8 cellular contexts compared by ENCODE assay signal in genomic region chr1:205748398-205749093, GRCh38. TPM values are rescaled to one million over a fixed set of nuclear protein-coding genes. Genes with fewer than 3 reads are reported as not detected.
DNase-seq lines count a peak whose midpoint lies in the region; TF ChIP-seq lines count a peak whose summit lies in the region.

No MANE protein-coding gene starts in this region.

- H3K4me1 ChIP-seq in SJSA1 (replicated peaks) (peaks cover 24% of the 10 kb centered on the region), stomach (peaks cover 17 to 55% (median 36%) of the 10 kb centered on the region in 4 donors)

- H3K9me3 ChIP-seq in SJSA1 (replicated peaks): no peaks in the 10 kb centered on the region
- no peaks in the 10 kb centered on the region for H3K9me3 ChIP-seq in stomach

- peaks cover 54% of the 10 kb centered on the region for H3K36me3 ChIP-seq in SJSA1
- no peaks in the 10 kb centered on the region for H3K36me3 ChIP-seq in stomach

- intact Hi-C loops in lower leg skin (cut with DNase I; ENCODE audit: low total_unique reads) (no loop called here), stomach (cut with DNase I; ENCODE audit: low total_unique reads) (no loop called here)

- H3K27ac ChIP-seq in SJSA1: peak overlapping the region; percentile 9; the same call in 1 of the 2 replicates
- peak overlapping the region; percentile 99 to 100 (median 99) for H3K27ac ChIP-seq in stomach

- no peaks in the 10 kb centered on the region for H3K27me3 ChIP-seq in SJSA1 (replicated peaks)
- no peaks in the 10 kb centered on the region for H3K27me3 ChIP-seq in stomach

- POLR2A ChIA-PET in GM10248 (lab: Yijun Ruan, JAX): interaction anchor here (1.0 kb wide), 1 partner anchor 25 kb away, joined by 3 read pairs; no protein-coding TSS in a partner anchor

- no peak for TF ChIP-seq CTCF in lower leg skin (IDR thresholded peaks at IDR 0.05)
- TF ChIP-seq CTCF in stomach (IDR thresholded peaks at IDR 0.05): no peak
- TF ChIP-seq CTCF in GM10248 (IDR thresholded peaks at IDR 0.05; ENCODE audit: control extremely low read depth, extremely low read depth, low read depth, missing control alignments): no peak

- TF ChIP-seq EP300 in stomach (IDR thresholded peaks at IDR 0.05): no peak

- H3K4me3 ChIP-seq in SJSA1 (peak overlapping the region; percentile 78), lower leg skin (ENCODE audit: low read depth, poor library complexity, severe bottlenecking) (peak overlapping the region; percentile 88), stomach (peak overlapping the region; percentile 74 to 99 (median 88))

- TF ChIP-seq POLR2A in lower leg skin (IDR thresholded peaks at IDR 0.05) (no peak), stomach (IDR thresholded peaks at IDR 0.05) (no peak)

- peak; percentile 86 for DNase-seq in DMS53 treated with DMSO at 0.1 percent for 48 hours (lab: John Stamatoyannopoulos, UW; ENCODE audit: unreplicated experiment)
- peak; percentile 4 for DNase-seq in HPDE6-E6E7 (ENCODE audit: extremely low spot score)
- DNase-seq in SJSA1 (ENCODE audit: low read depth in 1 of 2, low spot score in 2 of 2): no peak
- peak; percentile 44 for DNase-seq in cerebellar cortex (ENCODE audit: low spot score)
- DNase-seq in lower leg skin (ENCODE audit: low spot score in 2 of 2): no peak
- no peak for DNase-seq in stomach
- DNase-seq in GM10248 (ENCODE audit: extremely low spot score): no peak
- DNase-seq in activated gamma-delta T cell treated with Interleukin-2 at 50 U/mL for 16 hours: no peak

- CTCF ChIA-PET in GM10248 (lab: Yijun Ruan, JAX): interaction anchor here (1.2 to 1.5 kb wide), 2 partner anchors 11 to 90 kb away, joined by 3 to 5 read pairs; no protein-coding TSS in a partner anchor

- 0 to 1% methylated on average over 13 of the region's 13 CpGs for WGBS in lower leg skin, 2 donors
- 0 to 1% (median 1%) methylated on average over 13 of the region's 13 CpGs for whole genome bisulfite sequencing in stomach, 5 donors

RNA-seq across cellular contexts. Expression of gene NUCKS1, which starts 1.4 kb away (rescaled TPM):
- total RNA-seq in SJSA1 (2014; rRNA removed; shearing (Covaris generic)): 253 and 290 TPM in 2 replicates
- total RNA-seq in lower leg skin: 100 to 1,000 TPM in 1 of 4 donors, 10 to 100 TPM in 3; 49.5 to 143 (median 66.0) TPM
- total RNA-seq in stomach: 100 to 1,000 TPM in 2 of 5 donors, 10 to 100 TPM in 3; 35.6 to 330 (median 59.1) TPM
- polyA plus RNA-seq in stomach: 10 to 100 TPM; 28.0 to 44.3 (median 38.8) TPM

RNA-seq across cellular contexts. Expression of gene RAB29, which starts 26.7 kb away (rescaled TPM):
- total RNA-seq in SJSA1 (2014; rRNA removed; shearing (Covaris generic)): 18.1 and 25.6 TPM in 2 replicates
- 10 to 100 TPM in 2 of 4 donors, 1 to 10 TPM in 2; 5.3 to 11.5 (median 9.8) TPM for total RNA-seq in lower leg skin
- total RNA-seq in stomach: 10 to 100 TPM in 3 of 5 donors, 1 to 10 TPM in 2; 4.7 to 38.4 (median 11.3) TPM
- polyA plus RNA-seq in stomach: 10 to 100 TPM in 2 of 3 donors, 1 to 10 TPM in 1; 5.2 to 15.1 (median 11.8) TPM

Comparison
In these comparisons a context has a peak if more than half of its experiments do, and no peak if none do; other contexts are left out.
1. DNase-seq: peak in DMS53 treated with DMSO at 0.1 percent for 48 hours (single experiment), HPDE6-E6E7 (single experiment) and cerebellar cortex (single experiment); none in SJSA1 (0 of 2), lower leg skin (0 of 2), stomach (single experiment), GM10248 (single experiment) and activated gamma-delta T cell treated with Interleukin-2 at 50 U/mL for 16 hours (single experiment).
2. Peak in every context shown above with its lines, with median percentiles within 50 percentile points of each other: H3K4me3 ChIP-seq.